ENCODE assay signal across 30 cellular contexts in the genomic region with DNA sequence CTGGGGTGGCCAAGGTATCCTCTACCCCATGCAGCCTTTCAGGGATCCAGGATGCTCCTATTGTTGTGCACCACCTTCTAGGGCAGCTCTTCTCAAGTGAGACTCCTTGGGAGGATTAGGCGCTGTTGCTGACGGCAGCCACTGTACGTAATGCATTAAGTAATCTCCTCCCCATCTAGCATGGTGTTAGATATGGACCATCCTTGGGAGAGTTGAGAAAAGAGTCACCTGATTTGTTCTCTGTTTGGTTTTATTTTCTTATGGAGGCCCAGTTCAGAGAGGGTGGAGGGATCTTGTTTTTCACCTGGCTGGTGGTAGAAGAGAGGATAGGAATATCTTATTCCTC. TPM values are rescaled to one million over a fixed set of nuclear protein-coding genes. Genes with fewer than 3 reads are reported as not detected.
"Had no signal": no experiment of that assay in that cellular context is flagged by ENCODE, and none has a peak within 500 bp of the region (broad histone marks: within the 10 kb centered on the region; RNA-seq: fewer than 3 reads in every experiment).

No MANE protein-coding gene starts in this region.

- H3K27me3 ChIP-seq: MG63 had no signal

- H3K36me3 ChIP-seq: MG63 had no signal

- DNase-seq: MG63, NCI-H1048, NCI-H1092, NCI-H1092 treated with DMSO at 0.1 percent for 48 hours, NCI-H1105, NCI-H1105 treated with DMSO at 0.1 percent for 48 hours, NCI-H1417, NCI-H1417 treated with DMSO at 0.1 percent for 48 hours, NCI-H1436, NCI-H1436 treated with DMSO at 0.1 percent for 48 hours, NCI-H146, NCI-H1694, NCI-H1694 treated with DMSO at 0.1 percent for 48 hours, NCI-H187, NCI-H187 treated with DMSO at 0.1 percent for 48 hours, NCI-H1930, NCI-H2029, NCI-H2029 treated with DMSO at 0.1 percent for 48 hours, NCI-H2081, NCI-H2081 treated with DMSO at 0.1 percent for 48 hours, NCI-H2107, NCI-H2171, NCI-H2171 treated with DMSO at 0.1 percent for 48 hours, NCI-H2227 treated with DMSO at 0.1 percent for 48 hours, NCI-H226, NCI-H345, NCI-H446 treated with DMSO at 0.1 percent for 48 hours, NCI-H510A had no signal

- H3K4me3 ChIP-seq: MG63 had no signal

- H3K4me2 ChIP-seq: KMS-11 had no signal

- H3K27ac ChIP-seq: KMS-11 had no signal

- H3K9me3 ChIP-seq: MG63 had no signal

- H3K9ac ChIP-seq: KMS-11 had no signal

RNA-seq across cellular contexts. Expression of a gene that starts 46.4 kb away (rescaled TPM):
- total RNA-seq: MCF 10A had no signal
